ENCODE assay signal across 25 cellular contexts in the genomic region with DNA sequence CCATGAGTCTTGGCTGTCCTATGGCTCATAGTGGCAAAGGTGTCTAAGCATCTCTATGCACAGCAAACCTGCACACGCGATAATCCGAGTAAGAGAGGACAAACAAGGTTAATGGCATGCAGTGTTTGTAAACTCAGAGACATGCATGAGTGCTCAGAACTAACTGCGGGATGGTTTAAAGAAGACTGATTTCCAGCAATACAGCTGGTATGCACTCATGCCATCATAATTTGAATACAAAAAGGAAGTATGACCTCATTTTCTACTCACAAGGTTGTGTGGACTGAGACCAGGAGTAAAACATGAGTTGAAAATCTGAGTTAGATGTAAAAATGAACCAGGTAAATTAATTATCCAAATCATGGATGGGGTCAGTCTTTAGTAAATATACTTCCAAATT. TPM values are rescaled to one million over a fixed set of nuclear protein-coding genes. Genes with fewer than 3 reads are reported as not detected.
A peak's percentile ranks its signal among the peaks of the same experiment; 100 is the strongest.
DNase-seq lines count a peak whose midpoint lies in the region; ATAC-seq and TF ChIP-seq lines count a peak whose summit lies in the region.
"Had no signal": no experiment of that assay in that cellular context is flagged by ENCODE, and none has a peak within 500 bp of the region (broad histone marks: within the 10 kb centered on the region; RNA-seq: fewer than 3 reads in every experiment).

No MANE protein-coding gene starts in this region.

- no peak overlapping the region for H3K4me3 ChIP-seq in left ventricle myocardium inferior
- H3K4me3 ChIP-seq: dorsolateral prefrontal cortex, esophagus muscularis mucosa, gastroesophageal sphincter, thyroid gland had no signal

- intact Hi-C loops in left ventricle myocardium inferior (cut with micrococcal nuclease) (no loop called here), left ventricle myocardium superior (cut with micrococcal nuclease) (no loop called here), activated B cell treated with CpG ODN at 0.5 μM for 24 hours (cut with micrococcal nuclease) (loop anchor here (1.0 kb wide), 2 partner anchors 10 to 15 kb away; no protein-coding TSS in a partner anchor)

- peaks cover 7% of the 10 kb centered on the region for H3K9me3 ChIP-seq in left ventricle myocardium inferior (replicated peaks)
- H3K9me3 ChIP-seq: thyroid gland had no signal

- no peak for DNase-seq in left ventricle myocardium inferior
- no peak for DNase-seq in left ventricle myocardium superior
- no peak for DNase-seq in activated B cell treated with CpG ODN at 0.5 μM for 24 hours
- no peak for DNase-seq in CD1c-positive myeloid dendritic cell (ENCODE audit: extremely low spot score)
- no peak for DNase-seq in activated CD4-positive, alpha-beta T cell treated with anti-CD3 and anti-CD28 coated beads for 48 hours
- DNase-seq in HFFc6 = no peak
- DNase-seq: activated CD4-positive, alpha-beta T cell treated with anti-CD3 and anti-CD28 coated beads, Interleukin-2, amount 50 U/mL, for 48 hours; activated naive CD4-positive, alpha-beta T cell; amygdala; caudate nucleus; CD4-positive, alpha-beta memory T cell; dorsolateral prefrontal cortex; left cardiac atrium; NCI-H446 treated with DMSO at 0.1 percent for 48 hours; SHP77 treated with DMSO at 0.1 percent for 48 hours; stimulated activated naive CD4-positive, alpha-beta T cell treated with Interleukin-2 at 50 U/mL for 16 hours; T-cell; thyroid gland had no signal

- H3K27ac ChIP-seq in left ventricle myocardium inferior (replicated peaks) = peak overlapping the region; percentile 9
- H3K27ac ChIP-seq: dorsolateral prefrontal cortex, esophagus muscularis mucosa, gastroesophageal sphincter, thyroid gland had no signal

- ATAC-seq in left ventricle myocardium superior (no peak), HG03175 (IDR thresholded peaks at IDR 0.05; ENCODE audit: unreplicated experiment) (peak; percentile 49), activated B cell treated with CpG ODN at 0.5 μM for 24 hours (ENCODE audit: low read depth) (peak; percentile 60)
- peak; percentile 77 for ATAC-seq in stimulated activated memory B cell treated with anti-CD40 and anti-IgM and Interleukin-4, amounts not matched to agents 10 μg/mL and 1 μg/mL and 100 μg/mL, for 72 hours
- ATAC-seq: gastroesophageal sphincter, HCT116, left cardiac atrium, T-cell had no signal

- H3K27me3 Mint-ChIP-seq in activated B cell treated with CpG ODN at 0.5 μM for 24 hours (peaks cover 2% of the 10 kb centered on the region), HFFc6 (ENCODE audit: insufficient read depth) (peaks cover 3% of the 10 kb centered on the region)
- H3K27me3 Mint-ChIP-seq in stimulated activated memory B cell treated with anti-CD40 and anti-IgM and Interleukin-4, amounts not matched to agents 10 μg/mL and 1 μg/mL and 100 μg/mL, for 72 hours = no peaks in the 10 kb centered on the region

- H3K4me3 Mint-ChIP-seq in activated B cell treated with CpG ODN at 0.5 μM for 24 hours (peak overlapping the region; percentile 22), HFFc6 (no peak overlapping the region)
- H3K4me3 Mint-ChIP-seq in stimulated activated memory B cell treated with anti-CD40 and anti-IgM and Interleukin-4, amounts not matched to agents 10 μg/mL and 1 μg/mL and 100 μg/mL, for 72 hours = peak overlapping the region; percentile 4
- H3K4me3 Mint-ChIP-seq: CD4-positive, alpha-beta memory T cell; mesothelial cell of epicardium; nephron; T-cell had no signal

- H3K9me3 Mint-ChIP-seq in activated B cell treated with CpG ODN at 0.5 μM for 24 hours (peaks cover 4% of the 10 kb centered on the region), HFFc6 (peaks cover 9% of the 10 kb centered on the region)
- peaks cover 5% of the 10 kb centered on the region for H3K9me3 Mint-ChIP-seq in stimulated activated memory B cell treated with anti-CD40 and anti-IgM and Interleukin-4, amounts not matched to agents 10 μg/mL and 1 μg/mL and 100 μg/mL, for 72 hours

- H3K36me3 ChIP-seq in left ventricle myocardium inferior = no peaks in the 10 kb centered on the region
- H3K36me3 ChIP-seq: esophagus muscularis mucosa, gastroesophageal sphincter, thyroid gland had no signal

- no peaks in the 10 kb centered on the region for H3K27me3 ChIP-seq in left ventricle myocardium inferior (ENCODE audit: low read depth)
- H3K27me3 ChIP-seq: dorsolateral prefrontal cortex, esophagus muscularis mucosa, gastroesophageal sphincter, thyroid gland had no signal

- CTCF ChIA-PET in activated B cell treated with CpG ODN at 0.5 μM for 24 hours (lab: Charles Lee) = interaction anchor here (1.0 kb wide), 1 partner anchor 10 kb away, joined by 3 read pairs; no protein-coding TSS in a partner anchor

- H3K4me1 ChIP-seq in left ventricle myocardium inferior = peaks cover 26% of the 10 kb centered on the region
- H3K4me1 ChIP-seq: gastroesophageal sphincter, thyroid gland had no signal

- H3K27ac Mint-ChIP-seq in activated B cell treated with CpG ODN at 0.5 μM for 24 hours (no peak overlapping the region), HFFc6 (no peak overlapping the region)
- peak overlapping the region; percentile 64 for H3K27ac Mint-ChIP-seq in stimulated activated memory B cell treated with anti-CD40 and anti-IgM and Interleukin-4, amounts not matched to agents 10 μg/mL and 1 μg/mL and 100 μg/mL, for 72 hours
- H3K27ac Mint-ChIP-seq: mesothelial cell of epicardium, T-cell had no signal

- TF ChIP-seq CTCF in left ventricle myocardium inferior (IDR thresholded peaks at IDR 0.05; ENCODE audit: borderline replicate concordance) = no peak
- no peak for TF ChIP-seq CTCF in activated B cell treated with CpG ODN at 0.5 μM for 24 hours (IDR thresholded peaks at IDR 0.05)
- no peak for TF ChIP-seq CTCF in HFFc6 (IDR thresholded peaks at IDR 0.05)

- POLR2A ChIA-PET in activated B cell treated with CpG ODN at 0.5 μM for 24 hours (lab: Charles Lee) = interaction anchor here (1.2 to 3.0 kb wide), 2 partner anchors 16 to 22 kb away, joined by 3 to 27 read pairs; partner anchors contain the start of gene TCP11L2

- H3K36me3 Mint-ChIP-seq in activated B cell treated with CpG ODN at 0.5 μM for 24 hours (ENCODE audit: low read depth) (peaks cover 3% of the 10 kb centered on the region), HFFc6 (ENCODE audit: low read depth) (peaks cover 5% of the 10 kb centered on the region)
- H3K36me3 Mint-ChIP-seq in stimulated activated memory B cell treated with anti-CD40 and anti-IgM and Interleukin-4, amounts not matched to agents 10 μg/mL and 1 μg/mL and 100 μg/mL, for 72 hours = no peaks in the 10 kb centered on the region
- H3K36me3 Mint-ChIP-seq: mesothelial cell of epicardium, T-cell had no signal

- H3K4me1 Mint-ChIP-seq in activated B cell treated with CpG ODN at 0.5 μM for 24 hours = peaks cover 41% of the 10 kb centered on the region
- H3K4me1 Mint-ChIP-seq in stimulated activated memory B cell treated with anti-CD40 and anti-IgM and Interleukin-4, amounts not matched to agents 10 μg/mL and 1 μg/mL and 100 μg/mL, for 72 hours = peaks cover 48% of the 10 kb centered on the region
- H3K4me1 Mint-ChIP-seq in HFFc6 (ENCODE audit: low read depth) = peaks cover 44% of the 10 kb centered on the region
- H3K4me1 Mint-ChIP-seq: mesothelial cell of epicardium, nephron had no signal

RNA-seq across cellular contexts. Expression of gene TCP11L2, which starts 16.5 kb away (rescaled TPM):
- total RNA-seq in left ventricle myocardium inferior (126 TPM), left ventricle myocardium superior (104 TPM), activated B cell treated with CpG ODN at 0.5 μM for 24 hours (48.0 and 52.5 TPM in 2 replicates)
- total RNA-seq in HFFc6 (2021; fragmentation: NEBNext Ultra II Directional; extraction: Animal tissue kit (Norgen Biotek cat#: 25700)) = 10 to 100 TPM; 13.4 to 21.9 (median 15.6) TPM

RNA-seq across cellular contexts. Expression of gene CKAP4, which starts 38.2 kb away (rescaled TPM):
- 51.8 TPM for total RNA-seq in left ventricle myocardium inferior
- 37.5 TPM for total RNA-seq in left ventricle myocardium superior
- 15.9 and 17.1 TPM in 2 replicates for total RNA-seq in activated B cell treated with CpG ODN at 0.5 μM for 24 hours
- 100 to 1,000 TPM; 521 to 616 (median 544) TPM for total RNA-seq in HFFc6 (2021; fragmentation: NEBNext Ultra II Directional; extraction: Animal tissue kit (Norgen Biotek cat#: 25700))
